ENCODE assay signal across 2 cellular contexts in the genomic region with DNA sequence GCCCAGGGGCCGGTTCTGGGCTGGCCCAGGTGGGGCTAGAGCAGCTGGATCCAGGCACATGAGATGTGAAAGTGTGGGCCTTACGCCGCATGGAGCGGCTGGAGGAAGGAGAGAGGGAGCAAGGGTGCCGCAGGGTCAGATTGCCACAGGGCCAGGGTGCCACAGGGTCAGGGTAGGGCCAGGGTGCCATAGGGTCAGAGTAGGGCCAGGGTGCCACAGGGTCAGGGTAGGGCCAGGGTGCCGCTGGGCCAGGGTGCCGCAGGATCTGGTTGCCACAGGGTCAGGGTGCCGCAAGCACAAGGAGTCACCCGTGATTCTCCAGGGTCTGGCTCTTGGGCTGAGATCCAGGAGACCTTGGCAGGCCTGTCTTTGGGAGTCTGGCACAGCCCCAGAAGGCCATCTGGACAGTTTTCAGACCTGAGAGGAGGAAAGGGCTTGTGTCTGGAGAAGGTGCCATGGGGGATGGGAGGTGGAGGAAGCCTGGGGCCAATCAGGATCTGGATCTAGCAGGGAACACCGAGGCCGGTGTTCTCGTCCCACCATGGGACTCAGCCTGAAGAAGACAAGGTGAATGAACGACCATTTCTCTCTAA.
TF ChIP-seq lines count a peak whose summit lies in the region.

No MANE protein-coding gene starts in this region.

TF ChIP-seq in K562, 482 proteins besides CTCF, POLR2A, EP300 and RAD21:
- TF ChIP-seq U2AF2 (optimal IDR thresholded peaks at IDR 0.05; ENCODE audit: low read depth, low read length) (no peak), POLR2G (IDR thresholded peaks at IDR 0.05; ENCODE audit: low read depth, low read length) (peak; percentile 17; the same call in 1 of the 2 replicates), CC2D1A (IDR thresholded peaks at IDR 0.05) (no peak), ZNF347 (CRISPR knock-in tag; IDR thresholded peaks at IDR 0.05; ENCODE audit: low read depth) (no peak), ELF4 (CRISPR knock-in tag; IDR thresholded peaks at IDR 0.05) (no peak), MIER1 (IDR thresholded peaks at IDR 0.05; ENCODE audit: low read depth) (no peak), ZNF311 (CRISPR knock-in tag; IDR thresholded peaks at IDR 0.05) (no peak)
- TF ChIP-seq, protein P1, sequence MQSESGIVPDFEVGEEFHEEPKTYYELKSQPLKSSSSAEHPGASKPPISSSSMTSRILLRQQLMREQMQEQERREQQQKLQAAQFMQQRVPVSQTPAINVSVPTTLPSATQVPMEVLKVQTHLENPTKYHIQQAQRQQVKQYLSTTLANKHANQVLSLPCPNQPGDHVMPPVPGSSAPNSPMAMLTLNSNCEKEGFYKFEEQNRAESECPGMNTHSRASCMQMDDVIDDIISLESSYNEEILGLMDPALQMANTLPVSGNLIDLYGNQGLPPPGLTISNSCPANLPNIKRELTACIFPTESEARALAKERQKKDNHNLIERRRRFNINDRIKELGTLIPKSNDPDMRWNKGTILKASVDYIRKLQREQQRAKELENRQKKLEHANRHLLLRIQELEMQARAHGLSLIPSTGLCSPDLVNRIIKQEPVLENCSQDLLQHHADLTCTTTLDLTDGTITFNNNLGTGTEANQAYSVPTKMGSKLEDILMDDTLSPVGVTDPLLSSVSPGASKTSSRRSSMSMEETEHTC (IDR thresholded peaks at IDR 0.05), result no peak

TF ChIP-seq in HepG2, 621 proteins besides CTCF, POLR2A, EP300 and RAD21:
- no peak for TF ChIP-seq ERF (CRISPR knock-in tag; IDR thresholded peaks at IDR 0.05)
- no peak for TF ChIP-seq ZNF468 (CRISPR knock-in tag; IDR thresholded peaks at IDR 0.05)
- TF ChIP-seq, protein P2, sequence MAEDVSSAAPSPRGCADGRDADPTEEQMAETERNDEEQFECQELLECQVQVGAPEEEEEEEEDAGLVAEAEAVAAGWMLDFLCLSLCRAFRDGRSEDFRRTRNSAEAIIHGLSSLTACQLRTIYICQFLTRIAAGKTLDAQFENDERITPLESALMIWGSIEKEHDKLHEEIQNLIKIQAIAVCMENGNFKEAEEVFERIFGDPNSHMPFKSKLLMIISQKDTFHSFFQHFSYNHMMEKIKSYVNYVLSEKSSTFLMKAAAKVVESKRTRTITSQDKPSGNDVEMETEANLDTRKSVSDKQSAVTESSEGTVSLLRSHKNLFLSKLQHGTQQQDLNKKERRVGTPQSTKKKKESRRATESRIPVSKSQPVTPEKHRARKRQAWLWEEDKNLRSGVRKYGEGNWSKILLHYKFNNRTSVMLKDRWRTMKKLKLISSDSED (CRISPR knock-in tag; IDR thresholded peaks at IDR 0.05), result no peak
- TF ChIP-seq, protein P3, sequence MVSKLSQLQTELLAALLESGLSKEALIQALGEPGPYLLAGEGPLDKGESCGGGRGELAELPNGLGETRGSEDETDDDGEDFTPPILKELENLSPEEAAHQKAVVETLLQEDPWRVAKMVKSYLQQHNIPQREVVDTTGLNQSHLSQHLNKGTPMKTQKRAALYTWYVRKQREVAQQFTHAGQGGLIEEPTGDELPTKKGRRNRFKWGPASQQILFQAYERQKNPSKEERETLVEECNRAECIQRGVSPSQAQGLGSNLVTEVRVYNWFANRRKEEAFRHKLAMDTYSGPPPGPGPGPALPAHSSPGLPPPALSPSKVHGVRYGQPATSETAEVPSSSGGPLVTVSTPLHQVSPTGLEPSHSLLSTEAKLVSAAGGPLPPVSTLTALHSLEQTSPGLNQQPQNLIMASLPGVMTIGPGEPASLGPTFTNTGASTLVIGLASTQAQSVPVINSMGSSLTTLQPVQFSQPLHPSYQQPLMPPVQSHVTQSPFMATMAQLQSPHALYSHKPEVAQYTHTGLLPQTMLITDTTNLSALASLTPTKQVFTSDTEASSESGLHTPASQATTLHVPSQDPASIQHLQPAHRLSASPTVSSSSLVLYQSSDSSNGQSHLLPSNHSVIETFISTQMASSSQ (IDR thresholded peaks at IDR 0.05; ENCODE audit: low read depth), result no peak
- TF ChIP-seq, protein P3 (CRISPR knock-in tag; IDR thresholded peaks at IDR 0.05; ENCODE audit: borderline replicate concordance), result no peak
- no peak for TF ChIP-seq SETDB1 (CRISPR knock-in tag; IDR thresholded peaks at IDR 0.05; ENCODE audit: borderline replicate concordance)
- no peak for TF ChIP-seq SMYD3 (CRISPR knock-in tag; IDR thresholded peaks at IDR 0.05)
- no peak for TF ChIP-seq ASH2L (IDR thresholded peaks at IDR 0.05; ENCODE audit: insufficient read length, low read depth, low read length)
- TF ChIP-seq, protein P4, sequence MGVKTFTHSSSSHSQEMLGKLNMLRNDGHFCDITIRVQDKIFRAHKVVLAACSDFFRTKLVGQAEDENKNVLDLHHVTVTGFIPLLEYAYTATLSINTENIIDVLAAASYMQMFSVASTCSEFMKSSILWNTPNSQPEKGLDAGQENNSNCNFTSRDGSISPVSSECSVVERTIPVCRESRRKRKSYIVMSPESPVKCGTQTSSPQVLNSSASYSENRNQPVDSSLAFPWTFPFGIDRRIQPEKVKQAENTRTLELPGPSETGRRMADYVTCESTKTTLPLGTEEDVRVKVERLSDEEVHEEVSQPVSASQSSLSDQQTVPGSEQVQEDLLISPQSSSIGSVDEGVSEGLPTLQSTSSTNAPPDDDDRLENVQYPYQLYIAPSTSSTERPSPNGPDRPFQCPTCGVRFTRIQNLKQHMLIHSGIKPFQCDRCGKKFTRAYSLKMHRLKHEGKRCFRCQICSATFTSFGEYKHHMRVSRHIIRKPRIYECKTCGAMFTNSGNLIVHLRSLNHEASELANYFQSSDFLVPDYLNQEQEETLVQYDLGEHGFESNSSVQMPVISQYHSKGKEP (CRISPR knock-in tag; IDR thresholded peaks at IDR 0.05), result no peak
- TF ChIP-seq, protein P5, sequence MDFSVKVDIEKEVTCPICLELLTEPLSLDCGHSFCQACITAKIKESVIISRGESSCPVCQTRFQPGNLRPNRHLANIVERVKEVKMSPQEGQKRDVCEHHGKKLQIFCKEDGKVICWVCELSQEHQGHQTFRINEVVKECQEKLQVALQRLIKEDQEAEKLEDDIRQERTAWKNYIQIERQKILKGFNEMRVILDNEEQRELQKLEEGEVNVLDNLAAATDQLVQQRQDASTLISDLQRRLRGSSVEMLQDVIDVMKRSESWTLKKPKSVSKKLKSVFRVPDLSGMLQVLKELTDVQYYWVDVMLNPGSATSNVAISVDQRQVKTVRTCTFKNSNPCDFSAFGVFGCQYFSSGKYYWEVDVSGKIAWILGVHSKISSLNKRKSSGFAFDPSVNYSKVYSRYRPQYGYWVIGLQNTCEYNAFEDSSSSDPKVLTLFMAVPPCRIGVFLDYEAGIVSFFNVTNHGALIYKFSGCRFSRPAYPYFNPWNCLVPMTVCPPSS (IDR thresholded peaks at IDR 0.05), result no peak
- TF ChIP-seq AGO2 (optimal IDR thresholded peaks at IDR 0.05; ENCODE audit: low read depth, low read length), result peak; percentile 43
- TF ChIP-seq ZNF484 (CRISPR knock-in tag; IDR thresholded peaks at IDR 0.05; ENCODE audit: borderline replicate concordance, low read depth), result no peak
- no peak for TF ChIP-seq ARID2 (CRISPR knock-in tag; IDR thresholded peaks at IDR 0.05; ENCODE audit: borderline replicate concordance)
- TF ChIP-seq, protein P6, sequence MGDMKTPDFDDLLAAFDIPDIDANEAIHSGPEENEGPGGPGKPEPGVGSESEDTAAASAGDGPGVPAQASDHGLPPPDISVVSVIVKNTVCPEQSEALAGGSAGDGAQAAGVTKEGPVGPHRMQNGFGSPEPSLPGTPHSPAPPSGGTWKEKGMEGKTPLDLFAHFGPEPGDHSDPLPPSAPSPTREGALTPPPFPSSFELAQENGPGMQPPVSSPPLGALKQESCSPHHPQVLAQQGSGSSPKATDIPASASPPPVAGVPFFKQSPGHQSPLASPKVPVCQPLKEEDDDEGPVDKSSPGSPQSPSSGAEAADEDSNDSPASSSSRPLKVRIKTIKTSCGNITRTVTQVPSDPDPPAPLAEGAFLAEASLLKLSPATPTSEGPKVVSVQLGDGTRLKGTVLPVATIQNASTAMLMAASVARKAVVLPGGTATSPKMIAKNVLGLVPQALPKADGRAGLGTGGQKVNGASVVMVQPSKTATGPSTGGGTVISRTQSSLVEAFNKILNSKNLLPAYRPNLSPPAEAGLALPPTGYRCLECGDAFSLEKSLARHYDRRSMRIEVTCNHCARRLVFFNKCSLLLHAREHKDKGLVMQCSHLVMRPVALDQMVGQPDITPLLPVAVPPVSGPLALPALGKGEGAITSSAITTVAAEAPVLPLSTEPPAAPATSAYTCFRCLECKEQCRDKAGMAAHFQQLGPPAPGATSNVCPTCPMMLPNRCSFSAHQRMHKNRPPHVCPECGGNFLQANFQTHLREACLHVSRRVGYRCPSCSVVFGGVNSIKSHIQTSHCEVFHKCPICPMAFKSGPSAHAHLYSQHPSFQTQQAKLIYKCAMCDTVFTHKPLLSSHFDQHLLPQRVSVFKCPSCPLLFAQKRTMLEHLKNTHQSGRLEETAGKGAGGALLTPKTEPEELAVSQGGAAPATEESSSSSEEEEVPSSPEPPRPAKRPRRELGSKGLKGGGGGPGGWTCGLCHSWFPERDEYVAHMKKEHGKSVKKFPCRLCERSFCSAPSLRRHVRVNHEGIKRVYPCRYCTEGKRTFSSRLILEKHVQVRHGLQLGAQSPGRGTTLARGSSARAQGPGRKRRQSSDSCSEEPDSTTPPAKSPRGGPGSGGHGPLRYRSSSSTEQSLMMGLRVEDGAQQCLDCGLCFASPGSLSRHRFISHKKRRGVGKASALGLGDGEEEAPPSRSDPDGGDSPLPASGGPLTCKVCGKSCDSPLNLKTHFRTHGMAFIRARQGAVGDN (CRISPR knock-in tag; IDR thresholded peaks at IDR 0.05), result peak; percentile 8; the same call in 1 of the 2 replicates
- TF ChIP-seq GPN1 (CRISPR knock-in tag; IDR thresholded peaks at IDR 0.05; ENCODE audit: borderline replicate concordance), result no peak
